ENCODE assay signal across 20 cellular contexts in genomic region chr18:3903341-3903740, GRCh38.
DNase-seq lines count a peak whose midpoint lies in the region; ATAC-seq and TF ChIP-seq lines count a peak whose summit lies in the region.
"Had no signal": no experiment of that assay in that cellular context is flagged by ENCODE, and none has a peak within 500 bp of the region (broad histone marks: within the 10 kb centered on the region; RNA-seq: fewer than 3 reads in every experiment).

No MANE protein-coding gene starts in this region.

- H2AFZ ChIP-seq in PC-3 (ENCODE audit: low read length): no peak overlapping the region

- H3K27ac ChIP-seq in PC-3 (ENCODE audit: low read length) (no peak overlapping the region), epithelial cell of prostate (peak overlapping the region; percentile 15)
- H3K27ac ChIP-seq: HL-60, prostate gland, uterus had no signal

- no TSS peak for BruUV-seq in PC-3 (replicated peaks; lab: Mats Ljungman, UMichigan)

- ATAC-seq in PC-3: no peak
- no peak for ATAC-seq in GM18873 (IDR thresholded peaks at IDR 0.05; ENCODE audit: low FRiP score, unreplicated experiment)

- no peaks in the 10 kb centered on the region for H3K27me3 Mint-ChIP-seq in progenitor cell of endocrine pancreas

- H3K4me1 ChIP-seq in PC-3 (ENCODE audit: insufficient read depth, low read length): peaks cover 13% of the 10 kb centered on the region
- H3K4me1 ChIP-seq: prostate gland, uterus had no signal

- CTCF ChIA-PET in BJ (lab: Yijun Ruan, JAX) (interaction anchor here (0.6 to 1.4 kb wide), 3 partner anchors 18 to 132 kb away, joined by 3 to 4 read pairs (median 3); no protein-coding TSS in a partner anchor), PC-3 (lab: Charles Lee) (no interaction called here)

- H3K9me2 ChIP-seq in PC-3 (replicated peaks; ENCODE audit: low read length): no peaks in the 10 kb centered on the region

- no peak overlapping the region for H3K4me3 Mint-ChIP-seq in progenitor cell of endocrine pancreas (ENCODE audit: low read depth)
- H3K4me3 Mint-ChIP-seq: activated B cell treated with CpG ODN at 0.5 μM for 24 hours; activated naive CD8-positive, alpha-beta T cell treated with anti-CD3 and anti-CD28 coated beads for 36 hours; CD8-positive, alpha-beta memory T cell; H9 had no signal

- DNase-seq in BJ (ENCODE audit: low read depth) (peak; percentile 75), PC-3 (peak; percentile 71), epithelial cell of prostate (ENCODE audit: low read depth, low spot score) (peak; percentile 72), retinal pigment epithelial cell (ENCODE audit: low read depth) (peak; percentile 47), progenitor cell of endocrine pancreas (ENCODE audit: low spot score, unreplicated experiment) (no peak), GM20000 (ENCODE audit: low spot score) (no peak), posterior cingulate gyrus (no peak)
- DNase-seq: activated B cell treated with CpG ODN at 0.5 μM for 24 hours; activated naive CD8-positive, alpha-beta T cell treated with anti-CD3 and anti-CD28 coated beads for 36 hours; CD8-positive, alpha-beta memory T cell; cortex of kidney; GF-D8; H9; MM.1S; NCI-H2107; NK-92 treated with Interleukin-12 subunit alpha and Interleukin-12 subunit beta, amount 100 ng/mL, for 24 hours; uterus had no signal

- H3K9me3 Mint-ChIP-seq in progenitor cell of endocrine pancreas (ENCODE audit: low read depth): no peaks in the 10 kb centered on the region
- H3K9me3 Mint-ChIP-seq: activated B cell treated with CpG ODN at 0.5 μM for 24 hours; activated naive CD8-positive, alpha-beta T cell treated with anti-CD3 and anti-CD28 coated beads for 36 hours; H9 had no signal

- H4K20me1 ChIP-seq in PC-3 (ENCODE audit: low read length): no peaks in the 10 kb centered on the region

- no peaks in the 10 kb centered on the region for H3K9me3 ChIP-seq in PC-3 (ENCODE audit: low read length)
- H3K9me3 ChIP-seq: prostate gland, uterus had no signal

- H3K9ac ChIP-seq in PC-3 (ENCODE audit: low read length): no peak overlapping the region

- TF ChIP-seq CTCF in BJ (IDR thresholded peaks at IDR 0.05; ENCODE audit: insufficient read depth, low read depth, low read length): no peak
- no peak for TF ChIP-seq CTCF in PC-3 (conservative IDR thresholded peaks at IDR 0.05; ENCODE audit: low read depth, low read length)
- TF ChIP-seq CTCF in retinal pigment epithelial cell (conservative IDR thresholded peaks at IDR 0.05; ENCODE audit: low read depth, low read length): no peak
- TF ChIP-seq CTCF in progenitor cell of endocrine pancreas (IDR thresholded peaks at IDR 0.05; ENCODE audit: unreplicated experiment): no peak
- TF ChIP-seq CTCF in GM20000 (IDR thresholded peaks at IDR 0.05; ENCODE audit: extremely low read depth, missing control alignments): no peak

- POLR2A ChIA-PET in BJ (lab: Charles Lee) (no interaction called here), PC-3 (lab: Charles Lee; ENCODE audit: unreplicated experiment) (no interaction called here)

- no peaks in the 10 kb centered on the region for H3K36me3 Mint-ChIP-seq in progenitor cell of endocrine pancreas (ENCODE audit: insufficient read depth)
- H3K36me3 Mint-ChIP-seq: activated naive CD8-positive, alpha-beta T cell treated with anti-CD3 and anti-CD28 coated beads for 36 hours; CD8-positive, alpha-beta memory T cell had no signal

- peaks cover 21% of the 10 kb centered on the region for H3K4me1 Mint-ChIP-seq in progenitor cell of endocrine pancreas (ENCODE audit: low read depth)
- H3K4me1 Mint-ChIP-seq: activated B cell treated with CpG ODN at 0.5 μM for 24 hours; activated naive CD8-positive, alpha-beta T cell treated with anti-CD3 and anti-CD28 coated beads for 36 hours; CD8-positive, alpha-beta memory T cell had no signal

- H3F3A ChIP-seq in PC-3 (ENCODE audit: low read length, unreplicated experiment): no peaks in the 10 kb centered on the region

- H3K27me3 ChIP-seq in BJ (ENCODE audit: control insufficient read depth, insufficient read depth, low read length) (no peaks in the 10 kb centered on the region), PC-3 (ENCODE audit: low read length) (peaks cover 25% of the 10 kb centered on the region)
- H3K27me3 ChIP-seq: uterus had no signal

- H3K27ac Mint-ChIP-seq in progenitor cell of endocrine pancreas: no peak overlapping the region
- H3K27ac Mint-ChIP-seq: activated B cell treated with CpG ODN at 0.5 μM for 24 hours; activated naive CD8-positive, alpha-beta T cell treated with anti-CD3 and anti-CD28 coated beads for 36 hours; CD8-positive, alpha-beta memory T cell; H9 had no signal

- intact Hi-C loops in PC-3 (cut with micrococcal nuclease) (no loop called here), posterior cingulate gyrus (cut with DNase I) (no loop called here)

- H3K4me3 ChIP-seq in BJ (ENCODE audit: low read depth, low read length) (no peak overlapping the region), PC-3 (ENCODE audit: low read length) (no peak overlapping the region), retinal pigment epithelial cell (ENCODE audit: low read length) (no peak overlapping the region)
- H3K4me3 ChIP-seq: prostate gland, uterus had no signal

- H3K36me3 ChIP-seq in BJ (ENCODE audit: control insufficient read depth, insufficient read depth, low read length): no peaks in the 10 kb centered on the region
- no peaks in the 10 kb centered on the region for H3K36me3 ChIP-seq in PC-3 (ENCODE audit: low read depth, low read length)
- H3K36me3 ChIP-seq: prostate gland, uterus had no signal

- no peak overlapping the region for H3K4me2 ChIP-seq in PC-3 (ENCODE audit: low read length)

- no peaks in the 10 kb centered on the region for H3K79me2 ChIP-seq in PC-3 (ENCODE audit: low read length)

Comparison
In these comparisons a context has a peak if more than half of its experiments do, and no peak if none do; other contexts are left out.
1. DNase-seq: peak in BJ (single experiment), PC-3 (single experiment), epithelial cell of prostate (single experiment) and retinal pigment epithelial cell (single experiment); none in progenitor cell of endocrine pancreas (single experiment), GM20000 (single experiment) and posterior cingulate gyrus (0 of 10).